In the genomic region with DNA sequence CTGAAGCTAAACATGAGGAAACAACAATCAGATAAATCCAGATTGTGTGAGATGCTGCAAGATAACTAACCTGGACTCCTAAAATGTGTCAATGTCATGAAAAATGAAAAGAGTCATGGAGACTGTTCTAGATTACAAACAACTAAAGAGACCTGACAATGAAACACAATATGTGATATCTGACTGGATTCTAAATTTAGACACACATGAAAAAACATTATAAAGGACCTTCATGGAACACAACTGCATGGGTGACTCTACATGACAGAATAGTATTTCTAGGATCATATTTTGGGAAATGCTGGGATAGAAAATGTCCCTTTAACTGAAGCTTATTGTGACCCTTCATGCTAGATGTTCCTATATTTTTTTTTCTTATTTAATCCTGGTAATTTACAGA, we compare ENCODE assay signal across 16 cellular contexts.
"Had no signal": no experiment of that assay in that cellular context is flagged by ENCODE, and none has a peak within 500 bp of the region (broad histone marks: within the 10 kb centered on the region; RNA-seq: fewer than 3 reads in every experiment).

No MANE protein-coding gene starts in this region.

- H3K79me2 ChIP-seq: hepatocyte had no signal

- H3K4me1 ChIP-seq: colonic mucosa, foreskin keratinocyte had no signal

- H3K36me3 ChIP-seq: colonic mucosa, esophagus muscularis mucosa, gastroesophageal sphincter, heart left ventricle, left lung, lower lobe of right lung had no signal

- H3K27me3 ChIP-seq: colonic mucosa, esophagus muscularis mucosa, foreskin keratinocyte, gastroesophageal sphincter, heart left ventricle, hepatocyte, left lung had no signal

- ATAC-seq: foreskin keratinocyte, left lung, mucosa of descending colon had no signal

- DNase-seq: cerebellar nuclear complex; colonic mucosa; cortex of kidney; effector CD4-positive, alpha-beta T cell; effector memory CD4-positive, alpha-beta T cell; foreskin keratinocyte; immature natural killer cell; islet precursor cell; left lung; lower lobe of right lung; mesenchymal stem cell; mucosa of descending colon had no signal

- H2AFZ ChIP-seq: hepatocyte had no signal

- H3K27ac ChIP-seq: colonic mucosa, foreskin keratinocyte, hepatocyte, left lung, lower lobe of right lung had no signal

- H3K4me2 ChIP-seq: hepatocyte had no signal

- H3K4me3 ChIP-seq: colonic mucosa, esophagus muscularis mucosa, gastroesophageal sphincter, heart left ventricle, hepatocyte, left lung, lower lobe of right lung, mucosa of descending colon had no signal

- H3K9me3 ChIP-seq: colonic mucosa, esophagus muscularis mucosa, gastroesophageal sphincter, heart left ventricle, left lung, lower lobe of right lung, mucosa of descending colon had no signal
